Comparison of ENCODE assay signal across 8 cellular contexts in the genomic region with DNA sequence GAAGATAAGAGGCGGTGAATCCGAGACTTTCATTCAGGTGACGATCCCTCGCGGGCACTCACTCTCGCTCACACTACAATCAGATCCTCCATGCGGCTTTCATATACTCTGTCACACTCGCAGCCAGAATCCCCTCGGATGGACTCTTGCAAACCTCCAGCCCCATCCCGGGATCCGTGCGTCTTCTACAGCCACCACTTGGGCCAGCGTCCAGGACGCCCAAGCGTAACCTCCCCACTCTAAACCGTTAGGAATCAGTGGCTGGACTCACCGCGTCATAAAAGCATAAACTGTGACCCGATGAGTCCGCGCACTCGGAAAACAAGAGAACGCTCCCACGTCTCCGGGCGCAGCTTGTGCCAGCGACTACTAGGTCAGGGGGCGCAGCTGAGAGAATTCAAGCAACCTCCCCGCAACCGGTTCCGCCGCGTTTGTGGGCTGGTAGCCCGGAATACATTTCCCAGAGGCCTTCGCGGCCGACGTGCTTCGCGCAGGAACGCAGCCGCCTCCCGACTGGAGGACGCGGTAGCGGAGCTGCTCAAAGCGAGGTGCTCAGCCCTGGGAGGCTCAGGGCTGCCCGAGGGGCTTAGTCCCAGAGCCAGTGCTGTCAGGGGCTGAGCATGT.
DNase-seq lines count a peak whose midpoint lies in the region.

No MANE protein-coding gene starts in this region.

- H3K36me3 Mint-ChIP-seq in dendritic cell treated with granulocyte-macrophage colony-stimulating factor and Interleukin-4, amounts not matched to agents 40 ng/mL and 50 ng/mL, for 4 days (ENCODE audit: low read depth) = peaks cover 6% of the 10 kb centered on the region

- H3K27me3 Mint-ChIP-seq in dendritic cell treated with granulocyte-macrophage colony-stimulating factor and Interleukin-4, amounts not matched to agents 40 ng/mL and 50 ng/mL, for 4 days = peaks cover 4% of the 10 kb centered on the region

- H3K4me3 Mint-ChIP-seq in dendritic cell treated with granulocyte-macrophage colony-stimulating factor and Interleukin-4, amounts not matched to agents 40 ng/mL and 50 ng/mL, for 4 days = peak overlapping the region; percentile 83

- DNase-seq in DMS 273 treated with DMSO at 0.1 percent for 48 hours (lab: John Stamatoyannopoulos, UW) (peak; percentile 48), NCI-H1092 treated with DMSO at 0.1 percent for 48 hours (lab: John Stamatoyannopoulos, UW) (peak; percentile 77), left kidney (ENCODE audit: low read depth, low spot score) (peak; percentile 93), NCI-H1694 (lab: John Stamatoyannopoulos, UW) (no peak), NCI-H2081 (lab: John Stamatoyannopoulos, UW) (no peak)
- DNase-seq in activated CD4-positive, alpha-beta T cell treated with anti-CD3 and anti-CD28 coated beads, Interleukin-2, amount 50 U/mL, for 4 hours = peak; percentile 74 to 76
- peak; percentile 65 to 71 for DNase-seq in stimulated activated CD4-positive, alpha-beta T cell treated with anti-CD3 and anti-CD28 coated beads, Interleukin-15, amount 100 ng/mL, for 48 hours (ENCODE audit: low read depth in 2 of 2)

- H3K9me3 Mint-ChIP-seq in dendritic cell treated with granulocyte-macrophage colony-stimulating factor and Interleukin-4, amounts not matched to agents 40 ng/mL and 50 ng/mL, for 4 days = peaks cover 47% of the 10 kb centered on the region

- peak overlapping the region; percentile 57 for H3K27ac Mint-ChIP-seq in dendritic cell treated with granulocyte-macrophage colony-stimulating factor and Interleukin-4, amounts not matched to agents 40 ng/mL and 50 ng/mL, for 4 days

- H3K4me1 Mint-ChIP-seq in dendritic cell treated with granulocyte-macrophage colony-stimulating factor and Interleukin-4, amounts not matched to agents 40 ng/mL and 50 ng/mL, for 4 days (ENCODE audit: low read depth) = peaks cover 8% of the 10 kb centered on the region

- intact Hi-C loops in dendritic cell treated with granulocyte-macrophage colony-stimulating factor and Interleukin-4, amounts not matched to agents 40 ng/mL and 50 ng/mL, for 4 days (cut with micrococcal nuclease) = no loop called here

Comparison
In these comparisons a context has a peak if more than half of its experiments do, and no peak if none do; other contexts are left out.
1. DNase-seq: peak in DMS 273 treated with DMSO at 0.1 percent for 48 hours (single experiment), NCI-H1092 treated with DMSO at 0.1 percent for 48 hours (single experiment), activated CD4-positive, alpha-beta T cell treated with anti-CD3 and anti-CD28 coated beads, Interleukin-2, amount 50 U/mL, for 4 hours (2 of 2), left kidney (single experiment) and stimulated activated CD4-positive, alpha-beta T cell treated with anti-CD3 and anti-CD28 coated beads, Interleukin-15, amount 100 ng/mL, for 48 hours (2 of 2); none in NCI-H1694 (single experiment) and NCI-H2081 (0 of 2).